8 cellular contexts compared by ENCODE assay signal in genomic region chr11:47415949-47416472, GRCh38. TPM values are rescaled to one million over a fixed set of nuclear protein-coding genes. Genes with fewer than 3 reads are reported as not detected.
DNase-seq lines count a peak whose midpoint lies in the region; ATAC-seq and TF ChIP-seq lines count a peak whose summit lies in the region.

No MANE protein-coding gene starts in this region.

- peaks cover 17 to 78% of the 10 kb centered on the region in 2 donors for H3K36me3 ChIP-seq in psoas muscle (ENCODE audit: insufficient read depth in 1 of 2, low read depth in 1 of 2)

- H3K4me3 ChIP-seq in psoas muscle: peak overlapping the region; percentile 29

- intact Hi-C loops in psoas muscle (cut with DNase I): no loop called here

- WGBS in psoas muscle, 3 donors: 5 to 9% (median 9%) methylated on average over 13 of the region's 13 CpGs

- DNase-seq in EH (ENCODE audit: low read depth) (peak; percentile 98), RPMI7951 (ENCODE audit: low read depth) (peak; percentile 93), fibroblast of the conjunctiva (ENCODE audit: low read depth) (peak; percentile 91), psoas muscle (peak; percentile 90 to 95), NCI-H1436 (lab: John Stamatoyannopoulos, UW) (no peak), NCI-H446 treated with DMSO at 0.1 percent for 48 hours (lab: John Stamatoyannopoulos, UW) (no peak)
- DNase-seq in activated T-cell treated with anti-CD3 and anti-CD28 coated beads, Interleukin-2, amount 50 U/mL, for 48 hours: no peak

- TF ChIP-seq CTCF in psoas muscle (IDR thresholded peaks at IDR 0.05): no peak

- H3K4me1 ChIP-seq in psoas muscle: peaks cover 24% of the 10 kb centered on the region

- no peaks in the 10 kb centered on the region for H3K9me3 ChIP-seq in psoas muscle

- ATAC-seq in psoas muscle: peak; percentile 84 to 88 (median 88)
- ATAC-seq in HG02678 (IDR thresholded peaks at IDR 0.05; ENCODE audit: unreplicated experiment): no peak

- no peaks in the 10 kb centered on the region for H3K27me3 ChIP-seq in psoas muscle (ENCODE audit: insufficient read depth in 3 of 3, low read length in 2 of 3)

- H3K27ac ChIP-seq in psoas muscle: peak overlapping the region; percentile 89

RNA-seq across cellular contexts. Expression of gene SLC39A13, which starts 7.6 kb away (rescaled TPM):
- 39.2 and 55.2 TPM in 2 replicates for total RNA-seq in RPMI7951 (2014; rRNA removed; shearing (Covaris generic))
- total RNA-seq in psoas muscle: 10 to 100 TPM; 14.7 to 26.9 (median 19.9) TPM
- polyA plus RNA-seq in psoas muscle: 10 to 100 TPM; 27.0 to 35.3 (median 29.1) TPM

RNA-seq across cellular contexts. Expression of gene PSMC3, which starts 10.2 kb away (rescaled TPM):
- total RNA-seq in RPMI7951 (2014; rRNA removed; shearing (Covaris generic)): 179 and 223 TPM in 2 replicates
- total RNA-seq in psoas muscle: 100 to 1,000 TPM; 141 to 255 (median 191) TPM
- polyA plus RNA-seq in psoas muscle: 100 to 1,000 TPM; 300 to 346 (median 316) TPM

RNA-seq across cellular contexts. Expression of gene RAPSN, which starts 32.9 kb away (rescaled TPM):
- total RNA-seq in RPMI7951 (2014; rRNA removed; shearing (Covaris generic)): not detected in 2 replicates
- total RNA-seq in psoas muscle: 10 to 100 TPM; 47.5 to 90.6 (median 59.5) TPM
- polyA plus RNA-seq in psoas muscle: 10 to 100 TPM; 37.6 to 79.3 (median 50.0) TPM

RNA-seq across cellular contexts. Expression of gene SPI1, which starts 37.7 kb away (rescaled TPM):
- not detected in 2 replicates for total RNA-seq in RPMI7951 (2014; rRNA removed; shearing (Covaris generic))
- 1 to 10 TPM; 3.6 to 8.3 (median 5.6) TPM for total RNA-seq in psoas muscle
- polyA plus RNA-seq in psoas muscle: 1 to 10 TPM; 1.6 to 3.5 (median 3.1) TPM

Comparison
In these comparisons a context has a peak if more than half of its experiments do, and no peak if none do; other contexts are left out.
1. DNase-seq: peak in EH (single experiment), RPMI7951 (single experiment), fibroblast of the conjunctiva (single experiment) and psoas muscle (2 of 2); none in NCI-H1436 (single experiment), NCI-H446 treated with DMSO at 0.1 percent for 48 hours (single experiment) and activated T-cell treated with anti-CD3 and anti-CD28 coated beads, Interleukin-2, amount 50 U/mL, for 48 hours (0 of 2).
2. RNA of gene RAPSN, which starts 32.9 kb away (total RNA-seq): 47.5 to 90.6 TPM in psoas muscle; not detected in RPMI7951; every median in the first group is over 10 times any median in the second.